ENCODE assay signal across 8 cellular contexts in the genomic region with DNA sequence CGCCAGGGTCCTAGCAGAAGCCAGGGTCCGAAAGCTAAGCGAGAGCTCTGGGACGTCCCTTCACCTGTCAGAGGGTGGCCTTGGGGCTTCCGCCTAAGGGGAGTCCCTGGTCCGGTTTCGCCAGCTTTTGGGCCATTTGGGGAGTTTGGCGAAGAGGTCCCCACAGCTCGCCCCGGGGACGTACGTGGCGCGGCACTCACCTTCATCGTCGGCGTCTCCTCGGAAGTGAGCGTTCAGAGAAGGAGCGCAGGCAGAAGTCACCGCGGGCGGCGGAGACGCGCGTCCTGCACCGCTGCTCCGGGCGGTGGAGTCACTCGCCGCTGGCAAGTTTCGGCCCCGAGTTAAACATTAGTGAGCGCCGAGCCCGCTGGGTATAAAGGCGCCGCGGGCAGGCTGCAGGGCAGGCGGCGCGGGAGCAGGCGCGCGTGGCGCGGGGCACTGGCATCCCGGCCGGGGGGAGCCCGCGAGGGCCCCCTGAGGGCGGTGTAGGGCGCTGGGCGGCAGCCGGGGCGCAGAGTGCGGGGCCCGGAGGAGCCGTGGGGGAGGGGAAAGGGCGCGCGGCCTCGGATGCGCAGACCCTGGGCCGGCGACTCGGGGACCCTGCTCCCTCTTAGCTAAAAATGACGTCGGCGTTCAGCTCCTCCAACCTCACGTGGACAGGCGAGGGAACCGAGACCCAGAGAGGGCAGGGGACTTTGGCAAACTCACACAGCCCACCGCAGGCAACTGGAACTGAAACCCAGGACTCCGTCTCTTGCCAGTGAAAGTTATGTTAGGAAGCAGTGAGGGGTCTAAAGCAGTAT. TPM values are rescaled to one million over a fixed set of nuclear protein-coding genes. Genes with fewer than 3 reads are reported as not detected.
DNase-seq lines count a peak whose midpoint lies in the region; ATAC-seq lines count a peak whose summit lies in the region.

DPP4 (minus strand) TSS at position 440 of the 803 bp plus-strand sequence; CDS start at position 206, 234 bp downstream.

- peaks cover 15% of the 10 kb centered on the region for H3K4me1 ChIP-seq in effector memory CD4-positive, alpha-beta T cell (ENCODE audit: control insufficient read depth, insufficient read depth, low read length, poor library complexity, severe bottlenecking)
- H3K4me1 ChIP-seq in mucosa of stomach (ENCODE audit: control insufficient read depth, insufficient read depth, low read length): peaks cover 10% of the 10 kb centered on the region

- peak within 1 kb of the TSS; percentile 63 for H3K27ac ChIP-seq in effector memory CD4-positive, alpha-beta T cell (ENCODE audit: insufficient read depth, low read length, poor library complexity, severe bottlenecking)

- H3K9ac ChIP-seq in mucosa of stomach (ENCODE audit: low read length): peak within 1 kb of the TSS; percentile 64

- no peaks in the 10 kb centered on the region for H3K9me3 ChIP-seq in effector memory CD4-positive, alpha-beta T cell (ENCODE audit: control insufficient read depth, low read length)
- no peaks in the 10 kb centered on the region for H3K9me3 ChIP-seq in mucosa of stomach (ENCODE audit: control insufficient read depth, low read length)

- H3K36me3 ChIP-seq in effector memory CD4-positive, alpha-beta T cell (ENCODE audit: control insufficient read depth, insufficient read depth, low read length): no peaks in the 10 kb centered on the region
- no peaks in the 10 kb centered on the region for H3K36me3 ChIP-seq in mucosa of stomach (ENCODE audit: control insufficient read depth, insufficient read depth, low read length)

- DNase-seq in Daoy (ENCODE audit: low read depth): peak; percentile 35
- DNase-seq in HK-2 (ENCODE audit: unreplicated experiment): peak; percentile 87
- peak; percentile 33 for DNase-seq in activated CD4-positive, alpha-beta T cell treated with anti-CD3 and anti-CD28 coated beads for 1 hour
- DNase-seq in effector memory CD4-positive, alpha-beta T cell: peak; percentile 15 to 38 (median 24)
- DNase-seq in stimulated activated naive CD8-positive, alpha-beta T cell treated with anti-CD3 and anti-CD28 coated beads, Interleukin-15, Interleukin-2, amounts not matched to agents 100 U/mL and 50 U/mL, for 24 hours: peak; percentile 60
- DNase-seq in NCI-H2029 treated with DMSO at 0.1 percent for 48 hours (lab: John Stamatoyannopoulos, UW): no peak

- no peaks in the 10 kb centered on the region for H3K27me3 ChIP-seq in effector memory CD4-positive, alpha-beta T cell (replicated peaks; ENCODE audit: control insufficient read depth, insufficient read depth, low read length, poor library complexity, severe bottlenecking)
- H3K27me3 ChIP-seq in mucosa of stomach (ENCODE audit: control insufficient read depth, insufficient read depth, low read length): peaks cover 20% of the 10 kb centered on the region

- peak; percentile 82 for ATAC-seq in GM21360 (IDR thresholded peaks at IDR 0.05; ENCODE audit: unreplicated experiment)
- ATAC-seq in stimulated activated naive CD8-positive, alpha-beta T cell treated with anti-CD3 and anti-CD28 coated beads, Interleukin-15, Interleukin-2, amounts not matched to agents 100 U/mL and 50 U/mL, for 24 hours: peak; percentile 71

- peak within 1 kb of the TSS; percentile 100 for H3K4me3 ChIP-seq in effector memory CD4-positive, alpha-beta T cell (ENCODE audit: insufficient read depth, low read depth, low read length, poor library complexity, severe bottlenecking)
- peak within 1 kb of the TSS; percentile 35 for H3K4me3 ChIP-seq in mucosa of stomach (ENCODE audit: low read length)

RNA-seq across cellular contexts. Expression of gene DPP4, which starts in this region (rescaled TPM):
- total RNA-seq in Daoy (2014; rRNA removed; shearing (Covaris generic)): 0.03 and 0.17 TPM in 2 replicates

Comparison
In these comparisons a context has a peak if more than half of its experiments do, and no peak if none do; other contexts are left out.
1. Peak in DNase-seq in Daoy; RNA of the gene not detected or under 1 TPM.